Comparison of ENCODE assay signal across 23 cellular contexts in genomic region chr12:29171421-29172258, GRCh38.
"Had no signal": no experiment of that assay in that cellular context is flagged by ENCODE, and none has a peak within 500 bp of the region (broad histone marks: within the 10 kb centered on the region; RNA-seq: fewer than 3 reads in every experiment).

No MANE protein-coding gene starts in this region.

- H3K27ac ChIP-seq: coronary artery, gastrocnemius medialis, hepatocyte, pancreas, right lobe of liver, testis, tibial nerve, uterus had no signal

- ATAC-seq: gastrocnemius medialis; left lobe of liver; naive thymus-derived CD8-positive, alpha-beta T cell; pancreas; stimulated activated memory B cell treated with anti-CD40 and anti-IgM and Interleukin-4, amounts not matched to agents 10 μg/mL and 1 μg/mL and 100 μg/mL, for 72 hours; stimulated activated naive CD8-positive, alpha-beta T cell treated with anti-CD3 and anti-CD28 coated beads, Interleukin-15, Interleukin-2, amounts not matched to agents 100 U/mL and 50 U/mL, for 24 hours had no signal

- H3K36me3 ChIP-seq: gastrocnemius medialis, pancreas, right lobe of liver, uterus had no signal

- H3K9me3 ChIP-seq: gastrocnemius medialis, pancreas, right lobe of liver, testis, upper lobe of left lung, uterus had no signal

- H3K27me3 ChIP-seq: gastrocnemius medialis, hepatocyte, pancreas, right lobe of liver, testis, tibial nerve, upper lobe of left lung, uterus had no signal

- H3K27ac Mint-ChIP-seq: naive thymus-derived CD8-positive, alpha-beta T cell; nephron progenitor cell; stimulated activated memory B cell treated with anti-CD40 and anti-IgM and Interleukin-4, amounts not matched to agents 10 μg/mL and 1 μg/mL and 100 μg/mL, for 72 hours had no signal

- H3K36me3 Mint-ChIP-seq: naive thymus-derived CD8-positive, alpha-beta T cell; stimulated activated memory B cell treated with anti-CD40 and anti-IgM and Interleukin-4, amounts not matched to agents 10 μg/mL and 1 μg/mL and 100 μg/mL, for 72 hours had no signal

- DNase-seq: dermis blood vessel endothelial cell; effector memory CD4-positive, alpha-beta T cell; foreskin fibroblast; gastrocnemius medialis; kidney; mammary epithelial cell; nephron progenitor cell; retina; stimulated activated CD4-positive, alpha-beta T cell treated with anti-CD3 and anti-CD28 coated beads, Interleukin-4, amount 100 ng/mL, for 4 hours; stimulated activated naive CD8-positive, alpha-beta T cell treated with anti-CD3 and anti-CD28 coated beads, Interleukin-15, Interleukin-2, amounts not matched to agents 100 U/mL and 50 U/mL, for 24 hours; substantia nigra; testis; uterus had no signal

- H3K4me3 Mint-ChIP-seq: central memory CD8-positive, alpha-beta T cell; naive thymus-derived CD8-positive, alpha-beta T cell; nephron progenitor cell; stimulated activated memory B cell treated with anti-CD40 and anti-IgM and Interleukin-4, amounts not matched to agents 10 μg/mL and 1 μg/mL and 100 μg/mL, for 72 hours had no signal

- H3K4me1 ChIP-seq: gastrocnemius medialis, pancreas, right lobe of liver, testis, tibial nerve, uterus had no signal

- H3K9me3 Mint-ChIP-seq: central memory CD8-positive, alpha-beta T cell; stimulated activated memory B cell treated with anti-CD40 and anti-IgM and Interleukin-4, amounts not matched to agents 10 μg/mL and 1 μg/mL and 100 μg/mL, for 72 hours had no signal

- H3K4me1 Mint-ChIP-seq: nephron progenitor cell; stimulated activated memory B cell treated with anti-CD40 and anti-IgM and Interleukin-4, amounts not matched to agents 10 μg/mL and 1 μg/mL and 100 μg/mL, for 72 hours had no signal

- H3K4me3 ChIP-seq: coronary artery, gastrocnemius medialis, hepatocyte, pancreas, right lobe of liver, testis, tibial nerve, upper lobe of left lung, uterus had no signal

- H3K27me3 Mint-ChIP-seq: central memory CD8-positive, alpha-beta T cell had no signal
